In the genomic region with DNA sequence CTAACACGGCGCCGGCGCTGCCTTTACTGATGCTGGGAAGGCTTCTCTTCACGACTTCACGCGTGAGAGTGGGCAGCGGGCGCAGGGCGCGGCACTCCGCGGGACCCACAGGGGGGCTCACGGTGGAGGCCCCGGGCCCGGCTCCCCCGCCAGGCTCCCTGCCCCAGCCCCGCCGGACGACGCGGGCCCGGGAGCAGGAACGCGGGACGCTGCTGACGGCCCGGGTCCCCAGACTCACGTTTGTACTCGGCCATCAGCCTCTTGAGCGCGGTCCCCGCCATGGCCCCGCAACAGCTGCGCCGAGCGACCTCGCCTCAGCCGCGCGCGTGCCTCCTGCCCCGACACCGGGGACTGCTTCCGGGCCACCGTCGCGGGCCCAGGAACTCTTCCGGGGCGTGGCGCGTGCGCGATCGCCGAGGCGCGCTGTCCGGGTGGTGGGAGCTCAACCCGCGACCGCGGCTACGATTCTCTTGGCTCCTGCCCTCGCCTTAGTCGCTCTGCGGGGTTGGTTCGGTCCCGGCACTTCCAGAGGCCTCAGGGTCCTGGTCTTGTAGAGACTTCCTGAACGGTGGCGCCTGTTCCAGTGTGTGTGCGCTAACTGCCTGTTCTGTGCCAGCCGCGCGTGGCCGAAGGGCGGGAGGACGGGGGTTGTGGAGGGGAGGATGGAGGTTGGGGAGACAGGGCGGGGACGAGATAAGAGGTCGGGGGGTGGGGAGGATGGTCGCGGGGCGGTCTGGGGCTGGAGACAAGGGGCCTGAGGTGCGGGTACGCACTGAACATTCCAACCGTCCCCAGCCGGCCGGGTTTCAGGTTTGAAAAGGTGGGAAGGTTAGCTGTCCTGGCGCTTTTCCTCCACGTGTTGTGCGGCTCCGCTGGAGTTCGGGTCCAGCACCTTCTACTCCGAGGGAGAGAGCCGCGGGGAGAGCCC, we compare ENCODE assay signal across 8 cellular contexts. TPM values are rescaled to one million over a fixed set of nuclear protein-coding genes. Genes with fewer than 3 reads are reported as not detected.
A peak's percentile ranks its signal among the peaks of the same experiment; 100 is the strongest.
DNase-seq lines count a peak whose midpoint lies in the region; ATAC-seq and TF ChIP-seq lines count a peak whose summit lies in the region.

A gene with protein sequence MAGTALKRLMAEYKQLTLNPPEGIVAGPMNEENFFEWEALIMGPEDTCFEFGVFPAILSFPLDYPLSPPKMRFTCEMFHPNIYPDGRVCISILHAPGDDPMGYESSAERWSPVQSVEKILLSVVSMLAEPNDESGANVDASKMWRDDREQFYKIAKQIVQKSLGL (minus strand): TSS at position 353 of the 928 bp plus-strand sequence. CDS start 72 bp downstream, at position 281.

- peak within 1 kb of the TSS; percentile 88 to 90 for H3K4me3 ChIP-seq in cardiac fibroblast (replicated peaks in 1 of 2; ENCODE audit: low read depth in 2 of 2, low read length in 2 of 2)

- no peaks in the 10 kb centered on the region for H3K27me3 Mint-ChIP-seq in activated B cell treated with CpG ODN at 0.5 μM for 24 hours

- DNase-seq in SIG-M5 treated with dmso at 0.1 percent for 504 hours (lab: John Stamatoyannopoulos, UW; ENCODE audit: unreplicated experiment), result peak; percentile 72
- DNase-seq in SIG-M5 (lab: John Stamatoyannopoulos, UW), result no peak
- DNase-seq in NCI-H2227 treated with DMSO at 0.1 percent for 48 hours (lab: John Stamatoyannopoulos, UW), result peak; percentile 64
- peak; percentile 92 for DNase-seq in activated B cell treated with CpG ODN at 0.5 μM for 24 hours
- peak; percentile 77 to 78 for DNase-seq in cardiac fibroblast (ENCODE audit: low read depth in 2 of 2)
- DNase-seq in inferior parietal cortex (ENCODE audit: extremely low spot score), result peak; percentile 84
- peak; percentile 79 for DNase-seq in stimulated activated CD4-positive, alpha-beta T cell treated with anti-CD3 and anti-CD28 coated beads, Interleukin-12 subunit alpha, Interleukin-12 subunit beta, amount 100 ng/mL, for 24 hours (ENCODE audit: low read depth in 2 of 2)

- no peaks in the 10 kb centered on the region for H3K9me3 Mint-ChIP-seq in activated B cell treated with CpG ODN at 0.5 μM for 24 hours

- peak; percentile 70 for ATAC-seq in HG03066 (IDR thresholded peaks at IDR 0.05; ENCODE audit: low read depth, unreplicated experiment)
- ATAC-seq in activated B cell treated with CpG ODN at 0.5 μM for 24 hours (ENCODE audit: low read depth), result peak; percentile 95

- CTCF ChIA-PET in activated B cell treated with CpG ODN at 0.5 μM for 24 hours (lab: Charles Lee), result interaction anchor here (0.6 to 4.2 kb wide), 21 partner anchors 8 to 747 kb away, joined by 3 to 46 read pairs (median 4); a partner anchor contains a TSS

- peaks cover 66% of the 10 kb centered on the region for H3K36me3 Mint-ChIP-seq in activated B cell treated with CpG ODN at 0.5 μM for 24 hours (ENCODE audit: low read depth)

- H3K4me1 Mint-ChIP-seq in activated B cell treated with CpG ODN at 0.5 μM for 24 hours, result peaks cover 41% of the 10 kb centered on the region

- POLR2A ChIA-PET in activated B cell treated with CpG ODN at 0.5 μM for 24 hours (lab: Charles Lee), result interaction anchor here (0.6 to 2.2 kb wide), 14 partner anchors 14 to 1063 kb away, joined by 3 to 23 read pairs (median 5); a partner anchor contains a TSS

- H3K4me3 Mint-ChIP-seq in activated B cell treated with CpG ODN at 0.5 μM for 24 hours, result peak within 1 kb of the TSS; percentile 99

- H3K27ac Mint-ChIP-seq in activated B cell treated with CpG ODN at 0.5 μM for 24 hours, result peak within 1 kb of the TSS; percentile 91

- TF ChIP-seq CTCF in activated B cell treated with CpG ODN at 0.5 μM for 24 hours (IDR thresholded peaks at IDR 0.05), result no peak
- TF ChIP-seq CTCF in cardiac fibroblast (IDR thresholded peaks at IDR 0.05; ENCODE audit: low read depth, low read length), result no peak

- intact Hi-C loops in activated B cell treated with CpG ODN at 0.5 μM for 24 hours (cut with micrococcal nuclease), result loop anchor here (1.0 to 5.0 kb wide), 8 partner anchors 16 to 637 kb away; no protein-coding TSS in a partner anchor

RNA-seq across cellular contexts. Expression of the gene that starts here (rescaled TPM):
- 102 and 108 TPM in 2 replicates for total RNA-seq in activated B cell treated with CpG ODN at 0.5 μM for 24 hours
